13 cellular contexts compared by ENCODE assay signal in the genomic region with DNA sequence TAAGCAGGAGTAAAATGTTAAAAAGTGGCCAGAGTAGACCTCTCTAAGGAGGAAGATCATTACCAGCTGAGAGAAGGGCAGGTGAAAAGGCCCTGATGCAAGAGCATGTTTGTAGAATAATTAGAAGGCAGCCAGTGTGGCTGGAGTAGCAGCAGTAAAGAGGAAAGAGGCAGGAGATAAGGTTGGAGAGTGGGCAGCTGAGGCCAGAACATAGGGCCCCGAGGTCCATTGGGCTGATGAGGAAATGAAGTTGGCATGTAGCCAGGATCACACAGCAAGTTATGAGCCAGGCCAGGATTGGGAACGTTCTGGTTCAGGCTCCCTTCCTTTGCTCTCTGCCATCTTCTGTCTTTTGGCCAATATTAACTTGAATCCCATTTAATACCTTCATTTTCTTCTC. TPM values are rescaled to one million over a fixed set of nuclear protein-coding genes. Genes with fewer than 3 reads are reported as not detected.
DNase-seq lines count a peak whose midpoint lies in the region; ATAC-seq and TF ChIP-seq lines count a peak whose summit lies in the region.
"Had no signal": no experiment of that assay in that cellular context is flagged by ENCODE, and none has a peak within 500 bp of the region (broad histone marks: within the 10 kb centered on the region; RNA-seq: fewer than 3 reads in every experiment).

No MANE protein-coding gene starts in this region.

- no peaks in the 10 kb centered on the region for H3K27me3 ChIP-seq in heart left ventricle

- no peak overlapping the region for H3K4me3 ChIP-seq in heart left ventricle
- H3K4me3 ChIP-seq: skin epidermis had no signal

- peaks cover 27% of the 10 kb centered on the region for H3K4me1 Mint-ChIP-seq in progenitor cell of endocrine pancreas (ENCODE audit: low read depth)
- H3K4me1 Mint-ChIP-seq in stimulated activated naive B cell treated with anti-CD40 and anti-IgM and Interleukin-4, amounts not matched to agents 10 μg/mL and 1 μg/mL and 100 μg/mL, for 72 hours, result peaks cover 56 to 77% of the 10 kb centered on the region in 2 donors

- H3K4me3 Mint-ChIP-seq in progenitor cell of endocrine pancreas (ENCODE audit: low read depth), result no peak overlapping the region
- H3K4me3 Mint-ChIP-seq in stimulated activated naive B cell treated with anti-CD40 and anti-IgM and Interleukin-4, amounts not matched to agents 10 μg/mL and 1 μg/mL and 100 μg/mL, for 72 hours, result no peak overlapping the region
- H3K4me3 Mint-ChIP-seq: activated CD4-positive, alpha-beta memory T cell treated with anti-CD3 and anti-CD28 coated beads, Interleukin-2, amount 10 ng/mL, durations not matched to agents 7 days and 5 days; activated naive CD8-positive, alpha-beta T cell treated with anti-CD3 and anti-CD28 coated beads, Interleukin-2, amount 10 ng/mL, durations not matched to agents 7 days and 5 days had no signal

- TF ChIP-seq POLR2A in heart left ventricle (IDR thresholded peaks at IDR 0.05), result no peak

- TF ChIP-seq CTCF in heart left ventricle (IDR thresholded peaks at IDR 0.05), result no peak
- TF ChIP-seq CTCF in progenitor cell of endocrine pancreas (IDR thresholded peaks at IDR 0.05; ENCODE audit: unreplicated experiment), result no peak

- H3K9me3 ChIP-seq in heart left ventricle, result no peaks in the 10 kb centered on the region

- H3K36me3 ChIP-seq in heart left ventricle, result peaks cover 0 to 7% (median 0%) of the 10 kb centered on the region in 9 donors

- H3K27me3 Mint-ChIP-seq in progenitor cell of endocrine pancreas, result no peaks in the 10 kb centered on the region
- H3K27me3 Mint-ChIP-seq in stimulated activated naive B cell treated with anti-CD40 and anti-IgM and Interleukin-4, amounts not matched to agents 10 μg/mL and 1 μg/mL and 100 μg/mL, for 72 hours, result no peaks in the 10 kb centered on the region
- H3K27me3 Mint-ChIP-seq: activated CD4-positive, alpha-beta memory T cell treated with anti-CD3 and anti-CD28 coated beads, Interleukin-2, amount 10 ng/mL, durations not matched to agents 7 days and 5 days; activated naive CD8-positive, alpha-beta T cell treated with anti-CD3 and anti-CD28 coated beads, Interleukin-2, amount 10 ng/mL, durations not matched to agents 7 days and 5 days had no signal

- H3K9me3 Mint-ChIP-seq in progenitor cell of endocrine pancreas (ENCODE audit: low read depth), result no peaks in the 10 kb centered on the region
- H3K9me3 Mint-ChIP-seq in stimulated activated naive B cell treated with anti-CD40 and anti-IgM and Interleukin-4, amounts not matched to agents 10 μg/mL and 1 μg/mL and 100 μg/mL, for 72 hours, result no peaks in the 10 kb centered on the region
- H3K9me3 Mint-ChIP-seq: activated CD4-positive, alpha-beta memory T cell treated with anti-CD3 and anti-CD28 coated beads, Interleukin-2, amount 10 ng/mL, durations not matched to agents 7 days and 5 days; activated naive CD8-positive, alpha-beta T cell treated with anti-CD3 and anti-CD28 coated beads, Interleukin-2, amount 10 ng/mL, durations not matched to agents 7 days and 5 days had no signal

- H3K4me1 ChIP-seq in heart left ventricle, result peaks cover 0 to 88% (median 72%) of the 10 kb centered on the region in 12 donors

- 0 to 6% (median 1%) methylated on average over 2 of the region's 2 CpGs for WGBS in heart left ventricle, 4 donors

- DNase-seq in EL (peak; percentile 16), NCI-H510A (lab: John Stamatoyannopoulos, UW) (peak; percentile 50), heart left ventricle (peak in 4 of 5 donors; percentile 51 to 67 (median 56)), progenitor cell of endocrine pancreas (ENCODE audit: low spot score, unreplicated experiment) (no peak), COLO829 (ENCODE audit: low spot score) (no peak)
- DNase-seq in stimulated activated naive B cell treated with anti-CD40 and anti-IgM and Interleukin-4, amounts not matched to agents 10 μg/mL and 1 μg/mL and 100 μg/mL, for 72 hours, result no peak
- no peak for DNase-seq in activated CD8-positive, alpha-beta memory T cell treated with anti-CD3 and anti-CD28 coated beads, Interleukin-2, amount 50 U/mL, for 48 hours
- DNase-seq: activated CD4-positive, alpha-beta memory T cell treated with anti-CD3 and anti-CD28 coated beads, Interleukin-2, amount 10 ng/mL, durations not matched to agents 7 days and 5 days; activated naive CD8-positive, alpha-beta T cell treated with anti-CD3 and anti-CD28 coated beads, Interleukin-2, amount 10 ng/mL, durations not matched to agents 7 days and 5 days; DMS 273 treated with DMSO at 0.1 percent for 48 hours; NCI-H1436 treated with DMSO at 0.1 percent for 48 hours had no signal

- intact Hi-C loops in heart left ventricle (cut with DNase I), result loop anchor here in 3 of 10 donors (2.0 to 10.0 kb wide), 3 partner anchors 48 to 50 kb away; partner anchors contain the start of gene RALY (in 1 of the 3)

- ATAC-seq in heart left ventricle (peak; percentile 50 to 77 (median 73)), GM18502 (IDR thresholded peaks at IDR 0.05; ENCODE audit: poor library complexity, unreplicated experiment) (no peak)
- ATAC-seq in stimulated activated naive B cell treated with anti-CD40 and anti-IgM and Interleukin-4, amounts not matched to agents 10 μg/mL and 1 μg/mL and 100 μg/mL, for 72 hours (replicated peaks), result no peak

- H3K36me3 Mint-ChIP-seq in progenitor cell of endocrine pancreas (ENCODE audit: insufficient read depth), result peaks cover 5% of the 10 kb centered on the region
- H3K36me3 Mint-ChIP-seq in stimulated activated naive B cell treated with anti-CD40 and anti-IgM and Interleukin-4, amounts not matched to agents 10 μg/mL and 1 μg/mL and 100 μg/mL, for 72 hours, result peaks cover 11 to 40% of the 10 kb centered on the region in 2 donors

- H3K27ac Mint-ChIP-seq in progenitor cell of endocrine pancreas, result peak overlapping the region; percentile 15
- H3K27ac Mint-ChIP-seq in stimulated activated naive B cell treated with anti-CD40 and anti-IgM and Interleukin-4, amounts not matched to agents 10 μg/mL and 1 μg/mL and 100 μg/mL, for 72 hours, result no peak overlapping the region
- H3K27ac Mint-ChIP-seq: activated CD4-positive, alpha-beta memory T cell treated with anti-CD3 and anti-CD28 coated beads, Interleukin-2, amount 10 ng/mL, durations not matched to agents 7 days and 5 days; activated naive CD8-positive, alpha-beta T cell treated with anti-CD3 and anti-CD28 coated beads, Interleukin-2, amount 10 ng/mL, durations not matched to agents 7 days and 5 days had no signal

- H3K27ac ChIP-seq in heart left ventricle, result peak overlapping the region in 1 of 12 donors; percentile 2
- H3K27ac ChIP-seq: skin epidermis had no signal

RNA-seq across cellular contexts. Expression of gene RALY, which starts 51.6 kb away (rescaled TPM):
- total RNA-seq in heart left ventricle (100 to 1,000 TPM in 7 of 9 donors, 10 to 100 TPM in 2; 99.2 to 148 (median 106) TPM), progenitor cell of endocrine pancreas (228 and 236 TPM in 2 replicates)
- 100 to 1,000 TPM; 130 to 210 TPM for polyA plus RNA-seq in heart left ventricle

Comparison
In these comparisons a context has a peak if more than half of its experiments do, and no peak if none do; other contexts are left out.
1. DNase-seq: peak in EL (single experiment), NCI-H510A (single experiment) and heart left ventricle (4 of 5); none in progenitor cell of endocrine pancreas (single experiment), stimulated activated naive B cell treated with anti-CD40 and anti-IgM and Interleukin-4, amounts not matched to agents 10 μg/mL and 1 μg/mL and 100 μg/mL, for 72 hours (single experiment), COLO829 (single experiment) and activated CD8-positive, alpha-beta memory T cell treated with anti-CD3 and anti-CD28 coated beads, Interleukin-2, amount 50 U/mL, for 48 hours (single experiment).
2. ATAC-seq: peak in heart left ventricle (4 of 4); none in stimulated activated naive B cell treated with anti-CD40 and anti-IgM and Interleukin-4, amounts not matched to agents 10 μg/mL and 1 μg/mL and 100 μg/mL, for 72 hours (0 of 2) and GM18502 (single experiment).